In the genomic region with DNA sequence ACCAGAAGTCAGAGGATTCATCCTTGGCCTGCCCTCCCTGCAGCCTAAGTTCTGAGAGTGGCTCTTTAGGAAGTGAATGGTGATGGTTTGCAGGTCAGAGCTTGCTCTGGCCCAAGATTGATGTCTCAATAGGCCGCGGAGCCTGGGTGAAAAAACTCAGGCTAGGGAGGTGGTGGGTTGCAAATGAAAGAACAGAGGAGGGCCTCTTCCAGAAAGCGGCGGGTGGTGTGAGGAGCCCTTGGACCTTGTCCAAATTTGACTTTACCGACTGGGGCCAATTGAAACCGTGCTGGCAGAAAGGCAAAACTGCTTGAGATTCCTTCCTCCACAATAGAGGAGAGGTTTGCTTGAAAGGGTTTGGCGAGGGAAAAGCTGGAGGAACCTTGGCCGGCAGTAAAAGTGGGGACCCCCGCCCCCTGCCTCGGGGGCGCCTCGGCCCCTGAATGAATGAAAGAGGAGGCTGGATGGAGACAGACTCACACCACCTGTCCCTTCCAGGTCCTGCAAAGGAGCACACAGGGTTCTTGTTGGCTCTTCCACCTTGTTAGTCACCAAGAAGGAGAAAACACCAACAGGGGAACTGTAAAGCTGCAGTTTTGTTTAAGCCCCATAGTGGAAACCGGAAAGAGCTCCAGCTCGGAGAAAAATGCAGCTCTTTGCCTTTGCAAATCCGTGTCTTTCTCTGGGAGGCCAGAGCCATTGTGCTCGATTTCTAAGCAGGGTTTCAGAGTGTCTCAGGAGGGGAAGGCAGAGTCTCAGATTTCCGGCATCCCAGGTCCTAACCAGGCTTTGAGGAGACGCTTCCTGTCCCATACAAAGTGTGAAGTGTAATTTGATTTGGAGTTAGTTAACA, we compare ENCODE assay signal across 8 cellular contexts.
DNase-seq lines count a peak whose midpoint lies in the region; ATAC-seq and TF ChIP-seq lines count a peak whose summit lies in the region.

No MANE protein-coding gene starts in this region.

- intact Hi-C loops in Panc1 (cut with micrococcal nuclease; ENCODE audit: unreplicated experiment): no loop called here
- intact Hi-C loops in lower lobe of right lung (cut with DNase I): no loop called here

- POLR2A ChIA-PET in Panc1 (lab: Charles Lee): interaction anchor here (0.6 kb wide), 1 partner anchor 347 kb away, joined by 4 read pairs; no protein-coding TSS in a partner anchor

- H3K27me3 ChIP-seq in H7 (ENCODE audit: control insufficient read depth, insufficient read depth, low read length) (no peaks in the 10 kb centered on the region), Panc1 (ENCODE audit: control insufficient read depth, insufficient read depth, low read length) (no peaks in the 10 kb centered on the region), lower lobe of right lung (ENCODE audit: low read depth) (no peaks in the 10 kb centered on the region), tibial nerve (no peaks in the 10 kb centered on the region)

- 4 to 5% methylated on average over 18 of the region's 18 CpGs for WGBS in tibial nerve, 2 donors

- peak in 1 of 2 donors; percentile 59 for TF ChIP-seq EP300 in tibial nerve (IDR thresholded peaks at IDR 0.05)

- H3K9me3 ChIP-seq in Panc1 (ENCODE audit: control insufficient read depth, insufficient read depth, low read depth, low read length): no peaks in the 10 kb centered on the region
- H3K9me3 ChIP-seq in lower lobe of right lung: no peaks in the 10 kb centered on the region
- no peaks in the 10 kb centered on the region for H3K9me3 ChIP-seq in tibial nerve

- H3K27ac ChIP-seq in Panc1 (ENCODE audit: low read length) (peak overlapping the region; percentile 5; the same call in 1 of the 2 replicates), coronary artery (peak overlapping the region; percentile 13 to 55), lower lobe of right lung (peak overlapping the region; percentile 78), tibial nerve (peak overlapping the region; percentile 51 to 94 (median 80))

- in situ Hi-C loops in Panc1 (cut with HindIII; ENCODE audit: low pct_unique_long_range_greater_than_20kb, low sequenced_read_pairs): no loop called here

- H3K4me1 ChIP-seq in Panc1 (ENCODE audit: control insufficient read depth, insufficient read depth, low read length): peaks cover 68% of the 10 kb centered on the region
- H3K4me1 ChIP-seq in lower lobe of right lung: peaks cover 80% of the 10 kb centered on the region
- H3K4me1 ChIP-seq in tibial nerve: peaks cover 16 to 100% (median 87%) of the 10 kb centered on the region in 4 donors

- H3K36me3 ChIP-seq in H7 (replicated peaks; ENCODE audit: control insufficient read depth, insufficient read depth, low read length): no peaks in the 10 kb centered on the region; the same call in 1 of the 2 replicates
- H3K36me3 ChIP-seq in Panc1 (ENCODE audit: control insufficient read depth, insufficient read depth, low read length): 0 out of 2 replicates have a peak, but pooled peaks cover 4% of the 10 kb centered on the region
- H3K36me3 ChIP-seq in lower lobe of right lung: peaks cover 3% of the 10 kb centered on the region
- no peaks in the 10 kb centered on the region for H3K36me3 ChIP-seq in tibial nerve

- CTCF ChIA-PET in Panc1 (lab: Charles Lee): interaction anchor here (0.6 kb wide), 1 partner anchor 131 kb away, joined by 4 read pairs; no protein-coding TSS in a partner anchor

- no TSS peak for BruUV-seq in Panc1 (replicated peaks; lab: Mats Ljungman, UMichigan)

- no peak for ATAC-seq in Panc1
- peak; percentile 69 to 79 for ATAC-seq in lower lobe of right lung

- TF ChIP-seq CTCF in Panc1 (IDR thresholded peaks at IDR 0.05) (no peak), coronary artery (IDR thresholded peaks at IDR 0.05) (no peak), lower lobe of right lung (IDR thresholded peaks at IDR 0.05) (no peak), tibial nerve (IDR thresholded peaks at IDR 0.05) (no peak)

- H3K4me3 ChIP-seq in H7 (ENCODE audit: insufficient read depth, low read depth, low read length): no peak overlapping the region
- H3K4me3 ChIP-seq in Panc1 (ENCODE audit: low read depth in 2 of 2, low read length in 2 of 2): no peak overlapping the region
- no peak overlapping the region for H3K4me3 ChIP-seq in coronary artery
- H3K4me3 ChIP-seq in lower lobe of right lung: peak overlapping the region; percentile 11
- peak overlapping the region in 2 of 4 donors; percentile 1 to 20 for H3K4me3 ChIP-seq in tibial nerve

- no peak for TF ChIP-seq POLR2A in tibial nerve (IDR thresholded peaks at IDR 0.05)

- peak; percentile 38 for DNase-seq in AG08395 (ENCODE audit: low spot score)
- DNase-seq in H7: peak; percentile 80
- no peak for DNase-seq in Panc1 (ENCODE audit: low read depth, low spot score)
- no peak for DNase-seq in coronary artery (ENCODE audit: low spot score)
- DNase-seq in lower lobe of right lung: peak; percentile 65
- no peak for DNase-seq in tibial nerve (ENCODE audit: low spot score in 2 of 2)
- DNase-seq in LoVo (ENCODE audit: low spot score): no peak
- DNase-seq in effector CD8-positive, alpha-beta T cell (lab: John Stamatoyannopoulos, UW): no peak

Comparison
In these comparisons a context has a peak if more than half of its experiments do, and no peak if none do; other contexts are left out.
1. DNase-seq: peak in AG08395 (single experiment), H7 (single experiment) and lower lobe of right lung (single experiment); none in Panc1 (single experiment), coronary artery (single experiment), tibial nerve (0 of 2), LoVo (single experiment) and effector CD8-positive, alpha-beta T cell (single experiment).
2. H3K27ac ChIP-seq: peak in every context shown above with its lines; median percentile 80 in tibial nerve; 78 in lower lobe of right lung; 34 in coronary artery; 5 in Panc1.